Comparison of ENCODE assay signal across 17 cellular contexts in genomic region chr16:23929237-23929636, GRCh38.
DNase-seq lines count a peak whose midpoint lies in the region; ATAC-seq, FAIRE-seq and TF ChIP-seq lines count a peak whose summit lies in the region.
"Had no signal": no experiment of that assay in that cellular context is flagged by ENCODE, and none has a peak within 500 bp of the region (broad histone marks: within the 10 kb centered on the region; RNA-seq: fewer than 3 reads in every experiment).

No MANE protein-coding gene starts in this region.

- H3K79me2 ChIP-seq in GM12878 (ENCODE audit: control insufficient read depth, insufficient read depth, low read length) (peaks cover 34% of the 10 kb centered on the region), H1 (ENCODE audit: control insufficient read depth in 1 of 2, insufficient read depth in 2 of 2, low read length in 2 of 2) (no peaks in the 10 kb centered on the region)

- H3K27ac ChIP-seq in HEK293 (ENCODE audit: extremely low read depth, low read depth, low read length) (no peak overlapping the region), GM12878 (ENCODE audit: control insufficient read depth, insufficient read depth) (no peak overlapping the region), H1 (ENCODE audit: low read depth, low read length) (no peak overlapping the region)
- H3K27ac ChIP-seq: GM23248 had no signal

- H2BK20ac ChIP-seq in H1 (ENCODE audit: low read length): no peak overlapping the region

- H3K4ac ChIP-seq in H1 (replicated peaks; ENCODE audit: insufficient read length, low read depth, low read length): no peak overlapping the region

- H3K27ac Mint-ChIP-seq in stimulated activated memory B cell treated with anti-CD40 and anti-IgM and Interleukin-4, amounts not matched to agents 10 μg/mL and 1 μg/mL and 100 μg/mL, for 72 hours: peak overlapping the region; percentile 58
- H3K27ac Mint-ChIP-seq: CD8-positive, alpha-beta T cell had no signal

- RAD21 ChIA-PET in GM12878 (lab: Charles Lee; ENCODE audit: unreplicated experiment): no interaction called here

- BruUV-seq in GM12878 (replicated peaks; lab: Mats Ljungman, UMichigan): no TSS peak

- peaks cover 62% of the 10 kb centered on the region for H3K36me3 Mint-ChIP-seq in stimulated activated memory B cell treated with anti-CD40 and anti-IgM and Interleukin-4, amounts not matched to agents 10 μg/mL and 1 μg/mL and 100 μg/mL, for 72 hours

- TF ChIP-seq EP300 in GM12878 (IDR thresholded peaks at IDR 0.05; ENCODE audit: borderline replicate concordance in 1 of 2, control insufficient read depth in 1 of 2, low read depth in 2 of 2, low read length in 2 of 2) (no peak), H1 (IDR thresholded peaks at IDR 0.05; ENCODE audit: borderline replicate concordance in 1 of 2, low read depth in 2 of 2, low read length in 2 of 2) (no peak)

- H3K27me3 ChIP-seq in GM12878 (replicated peaks in 1 of 2; ENCODE audit: control insufficient read depth in 2 of 2, insufficient read depth in 2 of 2, low read length in 1 of 2) (no peaks in the 10 kb centered on the region), H1 (replicated peaks in 1 of 4; ENCODE audit: control insufficient read depth in 3 of 4, extremely low read depth in 1 of 4, insufficient read depth in 3 of 4, low read length in 3 of 4) (no peaks in the 10 kb centered on the region)

- H4K20me1 ChIP-seq in GM12878 (ENCODE audit: control insufficient read depth, insufficient read depth) (no peaks in the 10 kb centered on the region), H1 (replicated peaks in 1 of 2; ENCODE audit: control insufficient read depth in 1 of 2, insufficient read depth in 2 of 2, low read length in 2 of 2) (no peaks in the 10 kb centered on the region)

- no peak overlapping the region for H2BK120ac ChIP-seq in H1 (replicated peaks; ENCODE audit: low read depth, low read length)

- ATAC-seq in GM12878 (no peak), GM19455 (IDR thresholded peaks at IDR 0.05; ENCODE audit: unreplicated experiment) (no peak)
- no peak for ATAC-seq in stimulated activated memory B cell treated with anti-CD40 and anti-IgM and Interleukin-4, amounts not matched to agents 10 μg/mL and 1 μg/mL and 100 μg/mL, for 72 hours
- ATAC-seq: CD8-positive, alpha-beta T cell had no signal

- no peak overlapping the region for H3K18ac ChIP-seq in H1 (ENCODE audit: extremely low read depth, low read length)

- CTCF ChIA-PET in HEK293 (lab: Yijun Ruan, JAX) (interaction anchor here (1.3 kb wide), 1 partner anchor 81 kb away, joined by 4 read pairs; no protein-coding TSS in a partner anchor), GM12878 (lab: Yijun Ruan, JAX) (no interaction called here), H1 (lab: Charles Lee; ENCODE audit: partially characterized antibody) (interaction anchor here (0.9 kb wide), 1 partner anchor 23 kb away, joined by 3 read pairs; no protein-coding TSS in a partner anchor)

- no peak overlapping the region for H2BK12ac ChIP-seq in H1 (ENCODE audit: low read depth, low read length)

- peak; percentile 18 for FAIRE-seq in GM12878 (lab: Jason Lieb, UNC)
- no peak for FAIRE-seq in H1 (lab: Jason Lieb, UNC)
- FAIRE-seq in GM19239 (lab: Jason Lieb, UNC): no peak
- FAIRE-seq: D721Med had no signal

- intact Hi-C loops in GM12878 (cut with micrococcal nuclease; ENCODE audit: unreplicated experiment): no loop called here

- no peak overlapping the region for H2AFZ ChIP-seq in GM12878 (ENCODE audit: control insufficient read depth, low read depth, low read length)
- no peak overlapping the region for H2AFZ ChIP-seq in H1 (ENCODE audit: low read length)
- H2AFZ ChIP-seq: GM23248 had no signal

- H3K4me3 ChIP-seq in HEK293 (ENCODE audit: low read depth, low read length): no peak overlapping the region
- H3K4me3 ChIP-seq in GM12878: no peak overlapping the region
- no peak overlapping the region for H3K4me3 ChIP-seq in H1 (ENCODE audit: extremely low read depth in 1 of 4, insufficient read depth in 2 of 4, low read depth in 3 of 4, low read length in 4 of 4)
- H3K4me3 ChIP-seq: GM23248 had no signal

- 81% methylated on average over 4 of the region's 4 CpGs for WGBS in GM12878 (ENCODE audit: insufficient coverage, insufficient replicate concordance, low lambda C conversion rate, missing lambda C conversion rate)
- whole genome bisulfite sequencing in H1 (ENCODE audit: extremely low coverage in 1 of 2, insufficient coverage in 1 of 2, insufficient read length in 1 of 2, insufficient replicate concordance in 2 of 2, low coverage in 1 of 2, low lambda C conversion rate in 2 of 2, missing lambda C conversion rate in 1 of 2), 2 experiments: 95% methylated on average over 4 of the region's 4 CpGs; no CpG with 5 or more reads in 1 of the 2 experiments

- no peak overlapping the region for H2BK15ac ChIP-seq in H1 (ENCODE audit: low read length)

- no peak overlapping the region for H3K56ac ChIP-seq in H1 (replicated peaks; ENCODE audit: insufficient read length, low read depth, low read length)

- H3K4me1 ChIP-seq in HEK293 (ENCODE audit: control insufficient read depth, insufficient read depth, low read length) (no peaks in the 10 kb centered on the region), GM12878 (ENCODE audit: control insufficient read depth, insufficient read depth, low read length) (no peaks in the 10 kb centered on the region; the same call in 1 of the 2 replicates), H1 (replicated peaks in 1 of 4; ENCODE audit: control insufficient read depth in 3 of 4, insufficient read depth in 4 of 4, low read length in 3 of 4) (no peaks in the 10 kb centered on the region; a peak in 1 of 7 replicates)

- H4K5ac ChIP-seq in H1 (ENCODE audit: insufficient read length, low read depth, low read length): no peak overlapping the region

- TF ChIP-seq CTCF in HEK293 (tag by site-specific recombination; IDR thresholded peaks at IDR 0.05) (no peak), GM12878 (IDR thresholded peaks at IDR 0.05 in 2 of 3, conservative IDR thresholded peaks at IDR 0.05 in 1 of 3; ENCODE audit: control insufficient read depth in 2 of 3, extremely low read depth in 1 of 3, insufficient read depth in 1 of 3, low read depth in 3 of 3, low read length in 3 of 3) (no peak), H1 (IDR thresholded peaks at IDR 0.05; ENCODE audit: control extremely low read depth in 1 of 3, insufficient read depth in 1 of 3, low read depth in 1 of 3, low read length in 3 of 3) (no peak)

- peaks cover 84% of the 10 kb centered on the region for H3K4me1 Mint-ChIP-seq in stimulated activated memory B cell treated with anti-CD40 and anti-IgM and Interleukin-4, amounts not matched to agents 10 μg/mL and 1 μg/mL and 100 μg/mL, for 72 hours

- no peak overlapping the region for H3K14ac ChIP-seq in H1 (ENCODE audit: insufficient read length)

- POLR2A ChIA-PET in HEK293 (lab: Yijun Ruan, JAX): no interaction called here
- POLR2A ChIA-PET in GM12878 (lab: Charles Lee): no interaction called here
- POLR2A ChIA-PET in H1 (lab: Charles Lee; ENCODE audit: partially characterized antibody): no interaction called here

- TF ChIP-seq RAD21 in GM12878 (IDR thresholded peaks at IDR 0.05; ENCODE audit: insufficient read depth, low read depth, low read length): no peak
- no peak for TF ChIP-seq RAD21 in H1 (IDR thresholded peaks at IDR 0.05 in 1 of 2, conservative IDR thresholded peaks at IDR 0.05 in 1 of 2; ENCODE audit: low read depth in 2 of 2, low read length in 2 of 2)

- H3K9me3 ChIP-seq in HEK293 (ENCODE audit: control insufficient read depth, insufficient read depth, low read depth, low read length): no peaks in the 10 kb centered on the region
- H3K9me3 ChIP-seq in GM12878 (replicated peaks; ENCODE audit: control insufficient read depth, insufficient read depth, low read length): peaks cover 2% of the 10 kb centered on the region; the same call in 2 of the 3 replicates
- no peaks in the 10 kb centered on the region for H3K9me3 ChIP-seq in H1 (ENCODE audit: insufficient read depth in 2 of 2, low read depth in 1 of 2, low read length in 1 of 2)

- SMC1A ChIA-PET in GM12878 (lab: Charles Lee; ENCODE audit: uncharacterized antibody, unreplicated experiment): interaction anchor here (1.9 to 2.4 kb wide), 2 partner anchors 32 to 126 kb away, joined by 5 to 8 read pairs; no protein-coding TSS in a partner anchor

- H3K9ac ChIP-seq in GM12878 (ENCODE audit: control insufficient read depth, insufficient read depth, low read length) (no peak overlapping the region), H1 (replicated peaks in 1 of 4; ENCODE audit: extremely low read depth in 1 of 4, low read depth in 3 of 4, low read length in 3 of 4) (no peak overlapping the region)
- H3K9ac ChIP-seq: GM23248 had no signal

- no peak overlapping the region for H4K8ac ChIP-seq in H1 (ENCODE audit: extremely low read depth, insufficient read depth, low read length)

- H3K36me3 ChIP-seq in HEK293 (ENCODE audit: control insufficient read depth in 2 of 2, insufficient read depth in 1 of 2, low read length in 2 of 2) (no peaks in the 10 kb centered on the region), GM12878 (ENCODE audit: control insufficient read depth in 2 of 2, insufficient read depth in 2 of 2, low read length in 1 of 2) (peaks cover 2 to 10% of the 10 kb centered on the region in 2 experiments; a peak in 1 of 4 replicates), H1 (ENCODE audit: control insufficient read depth in 2 of 4, insufficient read depth in 4 of 4, low read length in 3 of 4) (no peaks in the 10 kb centered on the region; a peak in 1 of 8 replicates)

- H3K23me2 ChIP-seq in H1 (ENCODE audit: low read depth, low read length): peaks cover 5% of the 10 kb centered on the region; the same call in 1 of the 2 replicates

- H3K27me3 Mint-ChIP-seq in stimulated activated memory B cell treated with anti-CD40 and anti-IgM and Interleukin-4, amounts not matched to agents 10 μg/mL and 1 μg/mL and 100 μg/mL, for 72 hours: no peaks in the 10 kb centered on the region

- no peak overlapping the region for H3K4me3 Mint-ChIP-seq in stimulated activated memory B cell treated with anti-CD40 and anti-IgM and Interleukin-4, amounts not matched to agents 10 μg/mL and 1 μg/mL and 100 μg/mL, for 72 hours
- H3K4me3 Mint-ChIP-seq: CD8-positive, alpha-beta T cell had no signal

- no peaks in the 10 kb centered on the region for H3K79me1 ChIP-seq in H1 (ENCODE audit: low read depth, low read length)

- in situ Hi-C loops in GM12878 (cut with MboI): no loop called here

- H2AK5ac ChIP-seq in H1 (ENCODE audit: low read depth, low read length): no peak overlapping the region

- DNase-seq in GM12878 (ENCODE audit: low read depth, low spot score) (no peak), H1 (ENCODE audit: low read depth in 1 of 2, low spot score in 2 of 2) (no peak), GM19239 (ENCODE audit: insufficient read length, low spot score) (no peak), DMS79 treated with DMSO at 0.1 percent for 48 hours (lab: John Stamatoyannopoulos, UW) (no peak)
- DNase-seq: ACHN, C1 segment of cervical spinal cord, COR-L47, DMS153, DND-41, GDM1, GM23248, H7 had no signal

- H2BK5ac ChIP-seq in H1 (ENCODE audit: low read depth, low read length): no peak overlapping the region

- H3K4me2 ChIP-seq in GM12878 (ENCODE audit: control insufficient read depth, insufficient read depth) (no peak overlapping the region), H1 (ENCODE audit: insufficient read depth in 1 of 2, low read depth in 2 of 2, low read length in 2 of 2) (no peak overlapping the region)

- no peak overlapping the region for H4K91ac ChIP-seq in H1 (replicated peaks; ENCODE audit: insufficient read length, low read length)

- peaks cover 9% of the 10 kb centered on the region for H3K9me3 Mint-ChIP-seq in stimulated activated memory B cell treated with anti-CD40 and anti-IgM and Interleukin-4, amounts not matched to agents 10 μg/mL and 1 μg/mL and 100 μg/mL, for 72 hours

- TF ChIP-seq POLR2A in GM12878 (IDR thresholded peaks at IDR 0.05; ENCODE audit: low read depth, low read length) (no peak), H1 (IDR thresholded peaks at IDR 0.05; ENCODE audit: control extremely low read depth in 1 of 2, low read depth in 2 of 2, low read length in 2 of 2) (no peak)

- no peak overlapping the region for H3K23ac ChIP-seq in H1 (ENCODE audit: insufficient read length)
